ENCODE assay signal across 19 cellular contexts in genomic region chr5:3778945-3779344, GRCh38.
DNase-seq lines count a peak whose midpoint lies in the region; ATAC-seq, FAIRE-seq and TF ChIP-seq lines count a peak whose summit lies in the region.
"Had no signal": no experiment of that assay in that cellular context is flagged by ENCODE, and none has a peak within 500 bp of the region (broad histone marks: within the 10 kb centered on the region; RNA-seq: fewer than 3 reads in every experiment).

No MANE protein-coding gene starts in this region.

- H3K27ac ChIP-seq in left ventricle myocardium inferior (replicated peaks) (no peak overlapping the region), esophagus muscularis mucosa (replicated peaks in 1 of 4) (no peak overlapping the region)
- H3K27ac ChIP-seq: C4-2B had no signal

- H3K4me3 ChIP-seq in left ventricle myocardium inferior, result no peak overlapping the region
- H3K4me3 ChIP-seq in esophagus muscularis mucosa, result no peak overlapping the region
- H3K4me3 ChIP-seq: GM12878 had no signal

- DNase-seq in left ventricle myocardium superior (no peak), left ventricle myocardium inferior (no peak), OCI-M1 (lab: John Stamatoyannopoulos, UW) (peak; percentile 37), esophagus muscularis mucosa (ENCODE audit: extremely low spot score) (peak; percentile 80), H54 (ENCODE audit: insufficient read length, low spot score) (no peak)
- no peak for DNase-seq in stimulated activated CD4-positive, alpha-beta T cell treated with anti-CD3 and anti-CD28 coated beads, Interleukin-2, amount 100 ng/mL, for 48 hours
- DNase-seq: Caco-2; CD4-positive, CD25-positive, alpha-beta regulatory T cell; CD8-positive, alpha-beta T cell; DMS79; EL; GDM1; GOT3; H9 had no signal

- intact Hi-C loops in left ventricle myocardium superior (cut with micrococcal nuclease), result no loop called here
- intact Hi-C loops in left ventricle myocardium inferior (cut with micrococcal nuclease), result no loop called here
- intact Hi-C loops in esophagus muscularis mucosa (cut with DNase I), result no loop called here

- H3K36me3 ChIP-seq in left ventricle myocardium inferior (no peaks in the 10 kb centered on the region), esophagus muscularis mucosa (no peaks in the 10 kb centered on the region)

- H3K27me3 ChIP-seq in left ventricle myocardium inferior (ENCODE audit: low read depth) (no peaks in the 10 kb centered on the region), esophagus muscularis mucosa (peaks cover 0 to 3% (median 0%) of the 10 kb centered on the region in 4 donors)

- no peak for TF ChIP-seq EP300 in esophagus muscularis mucosa (IDR thresholded peaks at IDR 0.05)

- TF ChIP-seq CTCF in left ventricle myocardium inferior (IDR thresholded peaks at IDR 0.05; ENCODE audit: borderline replicate concordance) (no peak), esophagus muscularis mucosa (IDR thresholded peaks at IDR 0.05) (no peak)

- H3K9me3 ChIP-seq in left ventricle myocardium inferior (replicated peaks), result no peaks in the 10 kb centered on the region
- H3K9me3 ChIP-seq in esophagus muscularis mucosa, result no peaks in the 10 kb centered on the region
- H3K9me3 ChIP-seq: Caco-2 had no signal

- TF ChIP-seq POLR2A in esophagus muscularis mucosa (IDR thresholded peaks at IDR 0.05; ENCODE audit: low read depth) (no peak), H54 (IDR thresholded peaks at IDR 0.05; ENCODE audit: low read depth, low read length) (no peak)

- ATAC-seq in left ventricle myocardium superior (peak; percentile 56), GM21423 (IDR thresholded peaks at IDR 0.05; ENCODE audit: unreplicated experiment) (no peak)
- ATAC-seq: CD8-positive, alpha-beta T cell; GM12878; HCT116 had no signal

- FAIRE-seq in H54 (lab: Jason Lieb, UNC), result no peak
- FAIRE-seq: GM12878, GM19239 had no signal

- WGBS in esophagus muscularis mucosa, result 100% methylated on average over 1 of the region's 2 CpGs

- H3K4me1 ChIP-seq in left ventricle myocardium inferior (peaks cover 15% of the 10 kb centered on the region), esophagus muscularis mucosa (no peaks in the 10 kb centered on the region)
- H3K4me1 ChIP-seq: Caco-2 had no signal

Comparison
In these comparisons a context has a peak if more than half of its experiments do, and no peak if none do; other contexts are left out.
1. DNase-seq: peak in OCI-M1 (single experiment) and esophagus muscularis mucosa (single experiment); none in left ventricle myocardium superior (single experiment), left ventricle myocardium inferior (single experiment), stimulated activated CD4-positive, alpha-beta T cell treated with anti-CD3 and anti-CD28 coated beads, Interleukin-2, amount 100 ng/mL, for 48 hours (0 of 2) and H54 (single experiment).